In genomic region chr3:30341851-30342250, GRCh38 we compare ENCODE assay signal across 1 cellular context.
TF ChIP-seq lines count a peak whose summit lies in the region.

No MANE protein-coding gene starts in this region.

TF ChIP-seq in WTC11, 78 proteins besides CTCF, POLR2A, EP300 and RAD21 (continued from another document):
- no peak for TF ChIP-seq ZNF532 (CRISPR knock-in tag; IDR thresholded peaks at IDR 0.05; ENCODE audit: borderline replicate concordance)
- TF ChIP-seq OVOL2 (CRISPR knock-in tag; IDR thresholded peaks at IDR 0.05; ENCODE audit: borderline replicate concordance), result no peak
